16 cellular contexts compared by ENCODE assay signal in the genomic region with DNA sequence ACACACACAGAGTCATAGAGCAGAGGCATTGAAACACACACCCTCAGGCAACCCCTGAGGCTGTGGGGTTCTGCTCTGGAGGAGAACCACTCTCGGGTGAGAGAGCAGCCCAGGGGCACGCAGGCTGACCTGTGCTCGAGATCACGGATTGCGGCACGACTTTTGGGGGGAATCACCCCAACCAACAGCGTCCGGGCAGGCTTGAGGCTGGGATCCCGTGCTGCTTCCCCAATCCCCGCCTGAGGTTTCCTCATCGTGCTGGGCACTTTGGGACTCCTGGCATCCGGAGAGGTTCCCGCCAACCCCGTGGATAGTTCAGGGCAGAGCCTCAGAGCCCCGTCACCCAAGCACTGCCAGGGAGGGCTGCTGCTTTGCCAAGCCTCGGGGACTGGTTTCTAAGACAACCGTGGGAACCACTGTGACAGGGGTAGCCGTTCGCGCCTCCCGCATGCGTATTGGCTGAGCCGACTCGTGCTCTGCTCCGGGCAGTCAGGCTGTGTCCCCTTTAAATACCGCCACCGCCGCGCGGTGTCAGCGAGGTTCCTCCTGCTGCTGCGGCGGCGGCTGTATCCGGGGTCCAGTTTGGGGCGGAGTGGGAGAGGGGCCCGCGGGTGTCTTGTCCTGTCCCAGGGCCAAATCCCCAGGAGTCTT.
DNase-seq lines count a peak whose midpoint lies in the region; FAIRE-seq and TF ChIP-seq lines count a peak whose summit lies in the region.
"Had no signal": no experiment of that assay in that cellular context is flagged by ENCODE, and none has a peak within 500 bp of the region (broad histone marks: within the 10 kb centered on the region; RNA-seq: fewer than 3 reads in every experiment).

No MANE protein-coding gene starts in this region.

- TF ChIP-seq EP300 in sigmoid colon (IDR thresholded peaks at IDR 0.05): no peak

- intact Hi-C loops in sigmoid colon (cut with DNase I): no loop called here

- H3K4me2 ChIP-seq in hepatocyte: no peak overlapping the region

- DNase-seq in GM19239 (ENCODE audit: insufficient read length, low spot score) (peak; percentile 1), NCI-H748 treated with DMSO at 0.1 percent for 48 hours (lab: John Stamatoyannopoulos, UW) (peak; percentile 63), hepatocyte (ENCODE audit: low spot score) (peak; percentile 23), sigmoid colon (peak; percentile 70), H54 (ENCODE audit: insufficient read length, low spot score) (no peak)
- DNase-seq in activated CD8-positive, alpha-beta memory T cell treated with anti-CD3 and anti-CD28 coated beads, Interleukin-2, amount 50 U/mL, for 4 hours: no peak
- DNase-seq in activated CD8-positive, alpha-beta memory T cell treated with anti-CD3 and anti-CD28 coated beads for 24 hours: no peak
- DNase-seq: activated CD4-positive, alpha-beta T cell treated with anti-CD3 and anti-CD28 coated beads, Interleukin-2, amount 10 ng/mL, durations not matched to agents 7 days and 5 days; C1 segment of cervical spinal cord; foreskin melanocyte; naive B cell; NCI-H2171 treated with DMSO at 0.1 percent for 48 hours; stimulated activated naive CD4-positive, alpha-beta T cell treated with Interleukin-2 at 50 U/mL for 16 hours had no signal

- H3K27me3 ChIP-seq in hepatocyte (no peaks in the 10 kb centered on the region), sigmoid colon (no peaks in the 10 kb centered on the region)

- TF ChIP-seq CTCF in hepatocyte (IDR thresholded peaks at IDR 0.05; ENCODE audit: poor library complexity) (no peak), sigmoid colon (IDR thresholded peaks at IDR 0.05) (no peak)

- no peaks in the 10 kb centered on the region for H3K79me2 ChIP-seq in hepatocyte

- H3K9me2 ChIP-seq in hepatocyte (replicated peaks; ENCODE audit: insufficient read depth): no peaks in the 10 kb centered on the region

- H4K20me1 ChIP-seq in hepatocyte (ENCODE audit: insufficient read depth, poor library complexity, severe bottlenecking): no peaks in the 10 kb centered on the region

- H3K27ac ChIP-seq in hepatocyte (no peak overlapping the region), sigmoid colon (no peak overlapping the region)

- H3K9me3 ChIP-seq in hepatocyte (ENCODE audit: low read depth) (peaks cover 8% of the 10 kb centered on the region), sigmoid colon (peaks cover 0 to 16% (median 6%) of the 10 kb centered on the region in 4 donors)

- no peak overlapping the region for H2AFZ ChIP-seq in hepatocyte

- H3K4me1 ChIP-seq in hepatocyte (ENCODE audit: insufficient read depth) (no peaks in the 10 kb centered on the region), sigmoid colon (no peaks in the 10 kb centered on the region)

- TF ChIP-seq POLR2A in sigmoid colon (IDR thresholded peaks at IDR 0.05) (no peak), H54 (IDR thresholded peaks at IDR 0.05; ENCODE audit: low read depth, low read length) (no peak)

- H3K4me3 ChIP-seq in hepatocyte (no peak overlapping the region), sigmoid colon (no peak overlapping the region)

- FAIRE-seq in GM19239 (lab: Jason Lieb, UNC) (no peak), H54 (lab: Jason Lieb, UNC) (no peak)
- FAIRE-seq: astrocyte, GM18507, islet of Langerhans had no signal

- WGBS in hepatocyte (ENCODE audit: low lambda C conversion rate, missing lambda C conversion rate): 90% methylated on average over 38 of the region's 38 CpGs
- 78 to 87% methylated on average over 38 of the region's 38 CpGs for WGBS in sigmoid colon, 2 donors

- H3K36me3 ChIP-seq in hepatocyte (replicated peaks; ENCODE audit: insufficient read depth, low read depth) (no peaks in the 10 kb centered on the region), sigmoid colon (no peaks in the 10 kb centered on the region)

Comparison
In these comparisons a context has a peak if more than half of its experiments do, and no peak if none do; other contexts are left out.
1. DNase-seq: peak in GM19239 (single experiment), NCI-H748 treated with DMSO at 0.1 percent for 48 hours (single experiment), hepatocyte (single experiment) and sigmoid colon (single experiment); none in H54 (single experiment), activated CD8-positive, alpha-beta memory T cell treated with anti-CD3 and anti-CD28 coated beads, Interleukin-2, amount 50 U/mL, for 4 hours (single experiment) and activated CD8-positive, alpha-beta memory T cell treated with anti-CD3 and anti-CD28 coated beads for 24 hours (single experiment).